Comparison of ENCODE assay signal across 32 cellular contexts in genomic region chr1:159774465-159774864, GRCh38. TPM values are rescaled to one million over a fixed set of nuclear protein-coding genes. Genes with fewer than 3 reads are reported as not detected.
"Had no signal": no experiment of that assay in that cellular context is flagged by ENCODE, and none has a peak within 500 bp of the region (broad histone marks: within the 10 kb centered on the region; RNA-seq: fewer than 3 reads in every experiment).

No MANE protein-coding gene starts in this region.

- H3K27ac ChIP-seq: ovary, prostate gland, right lobe of liver, skin epidermis, stomach, testis, thyroid gland, transverse colon, upper lobe of left lung, vagina had no signal

- H3K9me3 ChIP-seq: mucosa of descending colon, ovary, prostate gland, right lobe of liver, stomach, testis, thyroid gland, transverse colon, upper lobe of left lung, vagina had no signal

- FAIRE-seq: keratinocyte had no signal

- ATAC-seq: left lobe of liver; mucosa of descending colon; naive thymus-derived CD4-positive, alpha-beta T cell; natural killer cell treated with Interleukin-12 subunit alpha and Interleukin-12 subunit beta and Interleukin-15 and Interleukin-18, amount 100 ng/mL, for 72 hours; stimulated activated naive B cell treated with anti-CD40 and anti-IgM and Interleukin-4, amounts not matched to agents 10 μg/mL and 1 μg/mL and 100 μg/mL, for 72 hours; stimulated activated naive CD8-positive, alpha-beta T cell treated with anti-CD3 and anti-CD28 coated beads, Interleukin-15, Interleukin-2, amounts not matched to agents 100 U/mL and 50 U/mL, for 24 hours had no signal

- H3K4me1 ChIP-seq: prostate gland, thyroid gland, transverse colon had no signal

- H3K27me3 ChIP-seq: ovary, right lobe of liver, stomach, testis, thyroid gland, transverse colon, upper lobe of left lung, vagina had no signal

- DNase-seq: hippocampal formation; kidney glomerular epithelial cell; left cardiac atrium; midbrain; mucosa of descending colon; naive thymus-derived CD4-positive, alpha-beta T cell; ovary; posterior cingulate gyrus; retina; right lobe of liver; stimulated activated CD4-positive, alpha-beta T cell treated with anti-CD3 and anti-CD28 coated beads, Interleukin-12 subunit alpha, Interleukin-12 subunit beta, amount 100 ng/mL, for 4 hours; stimulated activated CD4-positive, alpha-beta T cell treated with anti-CD3 and anti-CD28 coated beads, Interleukin-15, amount 100 ng/mL, for 24 hours; stimulated activated CD4-positive, alpha-beta T cell treated with anti-CD3 and anti-CD28 coated beads, Interleukin-2, amount 100 ng/mL, for 24 hours; stimulated activated CD4-positive, alpha-beta T cell treated with anti-CD3 and anti-CD28 coated beads, Interleukin-4, amount 100 ng/mL, for 1 hour; stimulated activated naive B cell treated with anti-CD40 and anti-IgM and Interleukin-4, amounts not matched to agents 10 μg/mL and 1 μg/mL and 100 μg/mL, for 72 hours; stimulated activated naive CD8-positive, alpha-beta T cell treated with anti-CD3 and anti-CD28 coated beads, Interleukin-15, Interleukin-2, amounts not matched to agents 100 U/mL and 50 U/mL, for 24 hours; stomach; testis; thyroid gland; transverse colon; upper lobe of left lung had no signal

- H3K36me3 ChIP-seq: ovary, prostate gland, right lobe of liver, stomach, thyroid gland, transverse colon, upper lobe of left lung, vagina had no signal

- H3K4me3 ChIP-seq: lung, mucosa of descending colon, ovary, prostate gland, right lobe of liver, skin epidermis, stomach, testis, thyroid gland, transverse colon, upper lobe of left lung, vagina had no signal

RNA-seq across cellular contexts. Expression of gene FCRL6, which starts 27.7 kb away (rescaled TPM):
- total RNA-seq: mesenteric fat pad, myocyte, prostate gland, stomach, urinary bladder, vagina had no signal
- polyA plus RNA-seq: keratinocyte, neural cell, stomach had no signal

RNA-seq across cellular contexts. Expression of gene SLAMF8, which starts 52.2 kb away (rescaled TPM):
- polyA plus RNA-seq: keratinocyte; naive thymus-derived CD4-positive, alpha-beta T cell; neural cell had no signal
